9 cellular contexts compared by ENCODE assay signal in genomic region chr19:4597975-4598671, GRCh38. TPM values are rescaled to one million over a fixed set of nuclear protein-coding genes. Genes with fewer than 3 reads are reported as not detected.
DNase-seq lines count a peak whose midpoint lies in the region; ATAC-seq and FAIRE-seq lines count a peak whose summit lies in the region.
"Had no signal": no experiment of that assay in that cellular context is flagged by ENCODE, and none has a peak within 500 bp of the region (broad histone marks: within the 10 kb centered on the region; RNA-seq: fewer than 3 reads in every experiment).

No MANE protein-coding gene starts in this region.

- POLR2A ChIA-PET in activated CD8-positive, alpha-beta T cell treated with anti-CD3 and anti-CD28 coated beads, Interleukin-2, amount 10 ng/mL, durations not matched to agents 7 days and 5 days (lab: Charles Lee): no interaction called here

- DNase-seq in GM18507 (ENCODE audit: extremely low spot score, insufficient read length, low read depth) (peak; percentile 64), NCI-H2171 treated with DMSO at 0.1 percent for 48 hours (lab: John Stamatoyannopoulos, UW) (peak; percentile 59), germinal center (ENCODE audit: low spot score) (peak; percentile 79), C1 segment of cervical spinal cord (lab: John Stamatoyannopoulos, UW) (no peak), mesenteric fat pad (ENCODE audit: low spot score) (no peak)
- DNase-seq in activated CD8-positive, alpha-beta T cell treated with anti-CD3 and anti-CD28 coated beads, Interleukin-2, amount 10 ng/mL, durations not matched to agents 7 days and 5 days: peak; percentile 58
- DNase-seq in stimulated activated CD4-positive, alpha-beta T cell treated with anti-CD3 and anti-CD28 coated beads, Interleukin-1b, Interleukin-23, amount 100 ng/mL, for 48 hours: peak; percentile 48

- H3K27ac Mint-ChIP-seq in activated CD8-positive, alpha-beta T cell treated with anti-CD3 and anti-CD28 coated beads, Interleukin-2, amount 10 ng/mL, durations not matched to agents 7 days and 5 days: no peak overlapping the region

- peaks cover 7% of the 10 kb centered on the region for H3K4me1 Mint-ChIP-seq in activated CD8-positive, alpha-beta T cell treated with anti-CD3 and anti-CD28 coated beads, Interleukin-2, amount 10 ng/mL, durations not matched to agents 7 days and 5 days (ENCODE audit: low read depth)

- peaks cover 31% of the 10 kb centered on the region for H3K27me3 Mint-ChIP-seq in activated CD8-positive, alpha-beta T cell treated with anti-CD3 and anti-CD28 coated beads, Interleukin-2, amount 10 ng/mL, durations not matched to agents 7 days and 5 days (ENCODE audit: low read depth)

- no peak for FAIRE-seq in GM18507 (lab: Jason Lieb, UNC)
- FAIRE-seq: TTC549 had no signal

- ATAC-seq in activated CD8-positive, alpha-beta T cell treated with anti-CD3 and anti-CD28 coated beads, Interleukin-2, amount 10 ng/mL, durations not matched to agents 7 days and 5 days: peak; percentile 70
- no peak for ATAC-seq in GM19351 (IDR thresholded peaks at IDR 0.05; ENCODE audit: unreplicated experiment)

- H3K9me3 Mint-ChIP-seq in activated CD8-positive, alpha-beta T cell treated with anti-CD3 and anti-CD28 coated beads, Interleukin-2, amount 10 ng/mL, durations not matched to agents 7 days and 5 days (ENCODE audit: insufficient read depth): no peaks in the 10 kb centered on the region

- H3K4me3 Mint-ChIP-seq in activated CD8-positive, alpha-beta T cell treated with anti-CD3 and anti-CD28 coated beads, Interleukin-2, amount 10 ng/mL, durations not matched to agents 7 days and 5 days: no peak overlapping the region

- H3K36me3 Mint-ChIP-seq in activated CD8-positive, alpha-beta T cell treated with anti-CD3 and anti-CD28 coated beads, Interleukin-2, amount 10 ng/mL, durations not matched to agents 7 days and 5 days (ENCODE audit: low read depth): no peaks in the 10 kb centered on the region

- CTCF ChIA-PET in activated CD8-positive, alpha-beta T cell treated with anti-CD3 and anti-CD28 coated beads, Interleukin-2, amount 10 ng/mL, durations not matched to agents 7 days and 5 days (lab: Charles Lee): interaction anchor here (1.1 kb wide), 2 partner anchors 31 to 196 kb away, joined by 3 to 4 read pairs; partner anchors contain the start of gene CHAF1A

RNA-seq across cellular contexts. Expression of gene SEMA6B, which starts 38.6 kb away (rescaled TPM):
- total RNA-seq in activated CD8-positive, alpha-beta T cell treated with anti-CD3 and anti-CD28 coated beads, Interleukin-2, amount 10 ng/mL, durations not matched to agents 7 days and 5 days: not detected
- total RNA-seq in mesenteric fat pad: 35.1 TPM

RNA-seq across cellular contexts. Expression of gene TNFAIP8L1, which starts 41.2 kb away (rescaled TPM):
- total RNA-seq in activated CD8-positive, alpha-beta T cell treated with anti-CD3 and anti-CD28 coated beads, Interleukin-2, amount 10 ng/mL, durations not matched to agents 7 days and 5 days: 10 to 100 TPM; 19.4 to 20.2 TPM
- 6.9 TPM for total RNA-seq in mesenteric fat pad

RNA-seq across cellular contexts. Expression of gene LRG1, which starts 58.3 kb away (rescaled TPM):
- not detected for total RNA-seq in activated CD8-positive, alpha-beta T cell treated with anti-CD3 and anti-CD28 coated beads, Interleukin-2, amount 10 ng/mL, durations not matched to agents 7 days and 5 days
- 4.0 TPM for total RNA-seq in mesenteric fat pad

Comparison
In these comparisons a context has a peak if more than half of its experiments do, and no peak if none do; other contexts are left out.
1. DNase-seq: peak in GM18507 (single experiment), NCI-H2171 treated with DMSO at 0.1 percent for 48 hours (single experiment), activated CD8-positive, alpha-beta T cell treated with anti-CD3 and anti-CD28 coated beads, Interleukin-2, amount 10 ng/mL, durations not matched to agents 7 days and 5 days (single experiment), germinal center (single experiment) and stimulated activated CD4-positive, alpha-beta T cell treated with anti-CD3 and anti-CD28 coated beads, Interleukin-1b, Interleukin-23, amount 100 ng/mL, for 48 hours (single experiment); none in C1 segment of cervical spinal cord (0 of 14) and mesenteric fat pad (single experiment).
2. RNA of gene SEMA6B, which starts 38.6 kb away (total RNA-seq): 35.1 TPM in mesenteric fat pad (single experiment); not detected in activated CD8-positive, alpha-beta T cell treated with anti-CD3 and anti-CD28 coated beads, Interleukin-2, amount 10 ng/mL, durations not matched to agents 7 days and 5 days; every median in the first group is over 10 times any median in the second.